Comparison of ENCODE assay signal across 25 cellular contexts in genomic region chr18:76751538-76751890, GRCh38.
A peak's percentile ranks its signal among the peaks of the same experiment; 100 is the strongest.
DNase-seq lines count a peak whose midpoint lies in the region; ATAC-seq, FAIRE-seq and TF ChIP-seq lines count a peak whose summit lies in the region.
"Had no signal": no experiment of that assay in that cellular context is flagged by ENCODE, and none has a peak within 500 bp of the region (broad histone marks: within the 10 kb centered on the region; RNA-seq: fewer than 3 reads in every experiment).

No MANE protein-coding gene starts in this region.

- no peak overlapping the region for H3K4me3 Mint-ChIP-seq in WTC11
- no peak overlapping the region for H3K4me3 Mint-ChIP-seq in MCF 10A (ENCODE audit: unreplicated experiment)
- H3K4me3 Mint-ChIP-seq: B cell; CD4-positive, alpha-beta T cell; CD8-positive, alpha-beta T cell had no signal

- DNase-seq in WTC11 (ENCODE audit: low spot score) (no peak), HepG2 (ENCODE audit: low spot score) (peak; percentile 9), trophoblast cell (no peak), MCF 10A (ENCODE audit: unreplicated experiment) (no peak), DMS 273 (lab: John Stamatoyannopoulos, UW; ENCODE audit: unreplicated experiment) (no peak), T-helper 2 cell (no peak)
- DNase-seq: AML-193; Caco-2; Calu3; CD4-positive, alpha-beta T cell; CD8-positive, alpha-beta T cell; DMS 273 treated with DMSO at 0.1 percent for 48 hours; DMS153; DMS53; DMS79; DND-41; EL; GDM1 had no signal

- H2BK12ac ChIP-seq in trophoblast cell (ENCODE audit: low read length) = no peak overlapping the region

- H3K9ac ChIP-seq in HepG2 (ENCODE audit: insufficient read depth, low read depth, low read length) = no peak overlapping the region
- H3K9ac ChIP-seq in trophoblast cell (ENCODE audit: low read length) = peak overlapping the region; percentile 2
- H3K9ac ChIP-seq: BLaER1 treated with 17β-estradiol and CSF1 and Interleukin-3, amounts not matched to agents 10 nM and 100 nM had no signal

- peaks cover 38% of the 10 kb centered on the region for H3K36me3 Mint-ChIP-seq in WTC11
- H3K36me3 Mint-ChIP-seq in MCF 10A (ENCODE audit: insufficient read depth, unreplicated experiment) = peaks cover 6% of the 10 kb centered on the region

- no peak overlapping the region for H4K8ac ChIP-seq in trophoblast cell (ENCODE audit: low read depth, low read length)

- H3K4me1 Mint-ChIP-seq in WTC11 = no peaks in the 10 kb centered on the region
- peaks cover 6% of the 10 kb centered on the region for H3K4me1 Mint-ChIP-seq in MCF 10A (ENCODE audit: insufficient read depth, unreplicated experiment)
- H3K4me1 Mint-ChIP-seq: B cell had no signal

- TF ChIP-seq CTCF in WTC11 (IDR thresholded peaks at IDR 0.05) (no peak), HepG2 (CRISPR knock-in tag; IDR thresholded peaks at IDR 0.05) (no peak), MCF 10A (IDR thresholded peaks at IDR 0.05; ENCODE audit: unreplicated experiment) (no peak)

- TF ChIP-seq RAD21 in HepG2 (CRISPR knock-in tag; IDR thresholded peaks at IDR 0.05) = no peak

- no peak overlapping the region for H3K27ac ChIP-seq in HepG2 (ENCODE audit: extremely low read length, insufficient read depth, low read length)
- no peak overlapping the region for H3K27ac ChIP-seq in trophoblast cell (ENCODE audit: low read depth, low read length)
- H3K27ac ChIP-seq: 22Rv1; A549; BLaER1 treated with 17β-estradiol and CSF1 and Interleukin-3, amounts not matched to agents 10 nM and 100 nM; C4-2B had no signal

- H3K4ac ChIP-seq in trophoblast cell (ENCODE audit: low read depth, low read length) = no peak overlapping the region

- CTCF ChIA-PET in WTC11 (lab: Charles Lee) (no interaction called here), HepG2 (lab: Yijun Ruan, JAX; ENCODE audit: low intra/inter-chr PET ratio, low total read pairs) (no interaction called here), MCF 10A (lab: Yijun Ruan, JAX) (no interaction called here)

- H3K27me3 ChIP-seq in HepG2 (ENCODE audit: control insufficient read depth in 1 of 2, insufficient read depth in 2 of 2, low read length in 2 of 2) = no peaks in the 10 kb centered on the region
- no peaks in the 10 kb centered on the region for H3K27me3 ChIP-seq in trophoblast cell (ENCODE audit: insufficient read depth, low read length)
- H3K27me3 ChIP-seq: BLaER1 treated with 17β-estradiol and CSF1 and Interleukin-3, amounts not matched to agents 10 nM and 100 nM had no signal

- H3K9me3 ChIP-seq in HepG2 (ENCODE audit: low read length) (peaks cover 29% of the 10 kb centered on the region), trophoblast cell (ENCODE audit: insufficient read depth, low read depth, low read length) (peaks cover 5% of the 10 kb centered on the region)
- H3K9me3 ChIP-seq: A549, Caco-2 had no signal

- BruUV-seq in HepG2 (replicated peaks; lab: Mats Ljungman, UMichigan) = no TSS peak
- BruUV-seq in MCF 10A (replicated peaks; lab: Mats Ljungman, UMichigan) = no TSS peak

- H3K14ac ChIP-seq in trophoblast cell (ENCODE audit: low read length) = no peak overlapping the region

- H3K9me3 Mint-ChIP-seq in WTC11 (peaks cover 54% of the 10 kb centered on the region), MCF 10A (ENCODE audit: unreplicated experiment) (peaks cover 7% of the 10 kb centered on the region)

- ATAC-seq in WTC11 = no peak
- ATAC-seq in HepG2 = peak; percentile 49; the same call in 2 of the 3 replicates
- ATAC-seq: A549; CD8-positive, alpha-beta T cell; GM12878 had no signal

- no peak overlapping the region for H2AFZ ChIP-seq in HepG2 (ENCODE audit: low read length)
- no peak overlapping the region for H2AFZ ChIP-seq in trophoblast cell (ENCODE audit: insufficient read depth, low read length, poor library complexity)

- POLR2A ChIA-PET in WTC11 (lab: Charles Lee) = no interaction called here
- POLR2A ChIA-PET in HepG2 (lab: Yijun Ruan, JAX) = no interaction called here
- POLR2A ChIA-PET in MCF 10A (lab: Yijun Ruan, JAX) = no interaction called here

- H3K23ac ChIP-seq in trophoblast cell (ENCODE audit: low read length) = no peak overlapping the region

- H3K79me2 ChIP-seq in HepG2 (ENCODE audit: insufficient read depth, low read length) (no peaks in the 10 kb centered on the region), trophoblast cell (ENCODE audit: control insufficient read depth, insufficient read depth, low read length, poor library complexity) (no peaks in the 10 kb centered on the region)

- no peak overlapping the region for H2BK120ac ChIP-seq in trophoblast cell (ENCODE audit: insufficient read depth, low read length, poor library complexity)

- TF ChIP-seq POLR2A in HepG2 (IDR thresholded peaks at IDR 0.05; ENCODE audit: insufficient read depth in 1 of 2, low read depth in 2 of 2, low read length in 2 of 2) = no peak

- no peak overlapping the region for H3K18ac ChIP-seq in trophoblast cell (ENCODE audit: low read length)

- H3K4me3 ChIP-seq in HepG2 (replicated peaks in 1 of 3; ENCODE audit: insufficient read depth in 1 of 3, low read depth in 2 of 3, low read length in 3 of 3) = no peak overlapping the region
- H3K4me3 ChIP-seq in trophoblast cell (ENCODE audit: low read depth, low read length) = no peak overlapping the region
- H3K4me3 ChIP-seq: A549; BLaER1 treated with 17β-estradiol and CSF1 and Interleukin-3, amounts not matched to agents 10 nM and 100 nM; GM12878 had no signal

- in situ Hi-C loops in HepG2 (cut with HindIII; ENCODE audit: extremely low pct_ligation_motif_present, low pct_unique_long_range_greater_than_20kb) = no loop called here

- H2AK5ac ChIP-seq in trophoblast cell (ENCODE audit: low read length) = no peak overlapping the region

- no CpG with 5 or more reads among the region's 2 CpGs for WGBS in HepG2 (ENCODE audit: low lambda C conversion rate)
- WGBS in trophoblast cell (ENCODE audit: extremely low coverage, insufficient coverage, insufficient read length) = no CpG with 5 or more reads among the region's 2 CpGs

- H4K91ac ChIP-seq in trophoblast cell (ENCODE audit: low read depth, low read length) = no peak overlapping the region

- H3K79me1 ChIP-seq in trophoblast cell (ENCODE audit: low read length) = no peaks in the 10 kb centered on the region

- H3K27me3 Mint-ChIP-seq in WTC11 (ENCODE audit: low read depth) = peaks cover 4% of the 10 kb centered on the region
- H3K27me3 Mint-ChIP-seq in MCF 10A (ENCODE audit: insufficient read depth, unreplicated experiment) = no peaks in the 10 kb centered on the region
- H3K27me3 Mint-ChIP-seq: B cell; CD4-positive, alpha-beta T cell had no signal

- H2BK5ac ChIP-seq in trophoblast cell (ENCODE audit: low read depth, low read length, poor library complexity) = no peak overlapping the region

- H4K20me1 ChIP-seq in HepG2 (ENCODE audit: insufficient read depth, low read length) = no peaks in the 10 kb centered on the region
- H4K20me1 ChIP-seq: BLaER1 treated with 17β-estradiol and CSF1 and Interleukin-3, amounts not matched to agents 10 nM and 100 nM had no signal

- no peak for FAIRE-seq in HepG2 (lab: Jason Lieb, UNC)
- FAIRE-seq: A549, GM12878, GM19239 had no signal

- no peak overlapping the region for H4K12ac ChIP-seq in trophoblast cell (ENCODE audit: low read depth, low read length)

- H3K4me1 ChIP-seq in HepG2 (ENCODE audit: insufficient read depth, low read length) (peaks cover 34% of the 10 kb centered on the region), trophoblast cell (ENCODE audit: control insufficient read depth in 1 of 2, insufficient read depth in 2 of 2, low read length in 2 of 2) (no peaks in the 10 kb centered on the region)
- H3K4me1 ChIP-seq: A549; BLaER1 treated with 17β-estradiol and CSF1 and Interleukin-3, amounts not matched to agents 10 nM and 100 nM; Caco-2 had no signal

- H3K27ac Mint-ChIP-seq in WTC11 (no peak overlapping the region), MCF 10A (ENCODE audit: low read depth, unreplicated experiment) (no peak overlapping the region)
- H3K27ac Mint-ChIP-seq: B cell; CD4-positive, alpha-beta T cell; CD8-positive, alpha-beta T cell had no signal

- H3K36me3 ChIP-seq in HepG2 (replicated peaks in 1 of 2; ENCODE audit: control insufficient read depth in 1 of 2, insufficient read depth in 2 of 2, low read length in 2 of 2) (no peaks in the 10 kb centered on the region), trophoblast cell (ENCODE audit: control insufficient read depth in 1 of 2, insufficient read depth in 2 of 2, low read length in 2 of 2) (no peaks in the 10 kb centered on the region)
- H3K36me3 ChIP-seq: BLaER1 treated with 17β-estradiol and CSF1 and Interleukin-3, amounts not matched to agents 10 nM and 100 nM had no signal

- TF ChIP-seq EP300 in HepG2 (IDR thresholded peaks at IDR 0.05; ENCODE audit: low read depth in 2 of 2, low read length in 2 of 2) = no peak
- TF ChIP-seq EP300 in HepG2 (CRISPR knock-in tag; IDR thresholded peaks at IDR 0.05; ENCODE audit: borderline replicate concordance) = no peak

- peak overlapping the region; percentile 43 for H3K4me2 ChIP-seq in HepG2 (ENCODE audit: low read depth, low read length)
- no peak overlapping the region for H3K4me2 ChIP-seq in trophoblast cell (ENCODE audit: low read length)
- H3K4me2 ChIP-seq: A549; BLaER1 treated with 17β-estradiol and CSF1 and Interleukin-3, amounts not matched to agents 10 nM and 100 nM had no signal

- intact Hi-C loops in HepG2 (cut with micrococcal nuclease; ENCODE audit: unreplicated experiment) = no loop called here
- intact Hi-C loops in MCF 10A (cut with micrococcal nuclease) = no loop called here

TF ChIP-seq in WTC11, 78 proteins besides CTCF, POLR2A, EP300 and RAD21:
- TF ChIP-seq CREB1 (CRISPR knock-in tag; IDR thresholded peaks at IDR 0.05) (no peak), KAT7 (CRISPR knock-in tag; IDR thresholded peaks at IDR 0.05; ENCODE audit: borderline replicate concordance) (no peak), NFE2L1 (CRISPR knock-in tag; IDR thresholded peaks at IDR 0.05) (no peak), FOXJ3 (CRISPR knock-in tag; IDR thresholded peaks at IDR 0.05; ENCODE audit: borderline replicate concordance) (no peak), GABPB1 (CRISPR knock-in tag; IDR thresholded peaks at IDR 0.05) (peak; percentile 96)

TF ChIP-seq in HepG2, 621 proteins besides CTCF, POLR2A, EP300 and RAD21 (continues in another document):
- TF ChIP-seq ZNF644 (CRISPR knock-in tag; IDR thresholded peaks at IDR 0.05; ENCODE audit: low read depth) (peak; percentile 32; the same call in 1 of the 2 replicates), CENPT (CRISPR knock-in tag; IDR thresholded peaks at IDR 0.05; ENCODE audit: low read depth) (no peak)

Comparison
In these comparisons a context has a peak if more than half of its experiments do, and no peak if none do; other contexts are left out.
1. Of the 50 proteins assayed by ChIP-seq in both HepG2 and WTC11: peak only in HepG2: ZNF263; only in WTC11: GABPB1; in both: none; in neither: 48.